In the genomic region with DNA sequence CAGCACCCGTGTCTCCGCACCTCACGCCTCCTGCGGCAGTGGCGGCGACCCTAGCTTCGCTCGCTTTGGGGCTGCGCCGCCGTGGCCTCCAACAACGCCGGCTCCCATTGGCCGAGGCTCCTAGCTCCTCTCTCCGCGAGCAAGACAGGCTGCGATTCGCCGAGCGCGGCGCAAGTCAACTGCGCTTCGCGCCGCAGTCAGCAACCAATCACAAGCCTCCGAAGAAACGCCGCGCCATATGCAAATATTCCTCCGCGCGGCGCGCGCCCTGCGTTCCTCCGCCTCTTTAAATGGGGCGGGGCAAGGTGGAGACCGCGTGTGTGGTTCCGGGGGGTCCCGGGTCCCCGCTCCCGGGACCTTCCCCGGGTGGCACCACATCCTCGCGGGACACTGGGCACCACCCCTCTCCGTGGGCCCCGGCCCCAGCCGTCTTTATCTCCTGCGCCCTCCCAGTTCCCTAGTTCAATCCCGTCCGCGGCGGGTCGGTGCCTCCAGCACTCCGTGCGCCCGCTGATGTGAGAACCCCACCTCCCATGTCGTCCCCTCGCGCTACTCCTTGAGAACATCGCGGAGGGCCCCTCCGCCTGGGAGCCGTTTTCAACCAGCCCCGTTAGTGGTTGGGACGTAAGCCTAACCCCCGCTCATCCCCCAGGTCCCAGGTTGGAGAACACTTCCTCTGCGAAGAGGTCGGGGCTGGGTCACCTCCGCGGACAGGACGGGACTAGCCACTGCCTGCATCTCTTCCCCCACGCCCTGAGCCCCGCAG, we compare ENCODE assay signal across 8 cellular contexts. TPM values are rescaled to one million over a fixed set of nuclear protein-coding genes. Genes with fewer than 3 reads are reported as not detected.
DNase-seq lines count a peak whose midpoint lies in the region; ATAC-seq lines count a peak whose summit lies in the region.

A gene with protein sequence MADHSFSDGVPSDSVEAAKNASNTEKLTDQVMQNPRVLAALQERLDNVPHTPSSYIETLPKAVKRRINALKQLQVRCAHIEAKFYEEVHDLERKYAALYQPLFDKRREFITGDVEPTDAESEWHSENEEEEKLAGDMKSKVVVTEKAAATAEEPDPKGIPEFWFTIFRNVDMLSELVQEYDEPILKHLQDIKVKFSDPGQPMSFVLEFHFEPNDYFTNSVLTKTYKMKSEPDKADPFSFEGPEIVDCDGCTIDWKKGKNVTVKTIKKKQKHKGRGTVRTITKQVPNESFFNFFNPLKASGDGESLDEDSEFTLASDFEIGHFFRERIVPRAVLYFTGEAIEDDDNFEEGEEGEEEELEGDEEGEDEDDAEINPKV (minus strand): TSS at position 96 of the 766 bp plus-strand sequence. CDS start 13,109 bp downstream, outside the sequence.

- peak; percentile 86 for ATAC-seq in GM21529 (IDR thresholded peaks at IDR 0.05; ENCODE audit: unreplicated experiment)

- H3K9me3 Mint-ChIP-seq in IgD-negative memory B cell, result no peaks in the 10 kb centered on the region

- DNase-seq in DMS 273 treated with DMSO at 0.1 percent for 48 hours (lab: John Stamatoyannopoulos, UW), result peak; percentile 82
- peak; percentile 49 for DNase-seq in OCI-M2 (lab: John Stamatoyannopoulos, UW; ENCODE audit: unreplicated experiment)
- peak; percentile 90 for DNase-seq in activated T-cell treated with anti-CD3 and anti-CD28 coated beads for 4 hours
- DNase-seq in epithelial cell of prostate (ENCODE audit: low read depth, low spot score), result peak; percentile 91
- peak; percentile 98 for DNase-seq in mucosa of gallbladder (ENCODE audit: low spot score)
- DNase-seq in stimulated activated CD8-positive, alpha-beta memory T cell treated with anti-CD3 and anti-CD28 coated beads, Interleukin-4, amount 100 ng/mL, for 4 hours (ENCODE audit: low read depth in 2 of 2, low spot score in 1 of 2), result peak; percentile 87 to 91

- peak within 1 kb of the TSS; percentile 93 to 100 (median 98) for H3K4me3 Mint-ChIP-seq in IgD-negative memory B cell

- H3K27ac ChIP-seq in epithelial cell of prostate, result peak within 1 kb of the TSS; percentile 90

- H3K27ac Mint-ChIP-seq in IgD-negative memory B cell, result peak within 1 kb of the TSS; percentile 94 to 100 (median 99)

- peaks cover 2% of the 10 kb centered on the region for H3K36me3 Mint-ChIP-seq in IgD-negative memory B cell

- no peaks in the 10 kb centered on the region for H3K27me3 Mint-ChIP-seq in IgD-negative memory B cell

- peaks cover 33 to 44% (median 33%) of the 10 kb centered on the region in 3 donors for H3K4me1 Mint-ChIP-seq in IgD-negative memory B cell

RNA-seq across cellular contexts. Expression of the gene that starts here (rescaled TPM):
- 89.0 TPM for polyA plus RNA-seq in IgD-negative memory B cell
- total RNA-seq in mucosa of gallbladder, result 135 TPM

Comparison
In these comparisons a context has a peak if more than half of its experiments do, and no peak if none do; other contexts are left out.
1. Peak in every context shown above with its lines: DNase-seq, ATAC-seq and H3K27ac ChIP-seq.